In the genomic region with DNA sequence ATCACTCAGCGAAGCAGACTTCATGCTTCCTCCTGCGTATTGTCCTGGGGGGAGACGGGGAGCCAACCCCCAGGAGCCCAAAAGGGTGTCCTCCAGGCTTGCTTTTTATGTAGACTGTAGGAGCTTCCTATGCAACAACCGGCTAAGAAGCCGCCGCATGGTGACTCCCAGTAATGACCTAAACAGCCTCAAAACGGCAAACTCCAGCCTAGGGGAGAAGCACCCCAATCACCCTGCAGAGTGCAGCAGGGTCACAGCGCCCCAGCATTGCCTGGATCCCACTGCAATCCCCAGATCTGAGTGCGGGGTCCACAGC, we compare ENCODE assay signal across 9 cellular contexts. TPM values are rescaled to one million over a fixed set of nuclear protein-coding genes. Genes with fewer than 3 reads are reported as not detected.
A peak's percentile ranks its signal among the peaks of the same experiment; 100 is the strongest.
DNase-seq lines count a peak whose midpoint lies in the region; ATAC-seq lines count a peak whose summit lies in the region.
"Had no signal": no experiment of that assay in that cellular context is flagged by ENCODE, and none has a peak within 500 bp of the region (broad histone marks: within the 10 kb centered on the region; RNA-seq: fewer than 3 reads in every experiment).

No MANE protein-coding gene starts in this region.

- H3K4me1 ChIP-seq in GM23248 (ENCODE audit: insufficient read depth) (peaks cover 11% of the 10 kb centered on the region), iPS-18a (ENCODE audit: control insufficient read depth, low read depth, low read length) (peaks cover 23% of the 10 kb centered on the region), skeletal muscle satellite cell (ENCODE audit: control insufficient read depth, insufficient read depth, low read length) (peaks cover 19% of the 10 kb centered on the region)

- DNase-seq in GM23248: peak; percentile 17
- DNase-seq in T-helper 17 cell: no peak
- DNase-seq: activated effector memory CD4-positive, alpha-beta T cell treated with Interleukin-2 at 50 U/mL for 16 hours had no signal

- H3K27me3 ChIP-seq in GM23248 (replicated peaks; ENCODE audit: insufficient read depth) (0 out of 2 replicates have a peak, but pooled peaks cover 4% of the 10 kb centered on the region), iPS-18a (ENCODE audit: control insufficient read depth, insufficient read depth, low read length) (no peaks in the 10 kb centered on the region), skeletal muscle satellite cell (ENCODE audit: control insufficient read depth, insufficient read depth, low read length) (no peaks in the 10 kb centered on the region)

- H3K27me3 Mint-ChIP-seq in T-helper 17 cell: no peaks in the 10 kb centered on the region

- H3K4me2 ChIP-seq in GM23248 (ENCODE audit: unreplicated experiment) (peak overlapping the region; percentile 46), skeletal muscle satellite cell (ENCODE audit: low read length) (peak overlapping the region; percentile 53)

- H3K36me3 Mint-ChIP-seq in T-helper 17 cell (ENCODE audit: low read depth): no peaks in the 10 kb centered on the region

- peaks cover 16% of the 10 kb centered on the region for H3K4me1 Mint-ChIP-seq in T-helper 17 cell

- H3K4me3 Mint-ChIP-seq in T-helper 17 cell: peak overlapping the region; percentile 28

- H3K36me3 ChIP-seq in GM23248 (ENCODE audit: low read depth): no peaks in the 10 kb centered on the region
- H3K36me3 ChIP-seq in iPS-18a (ENCODE audit: control insufficient read depth, low read depth, low read length): no peaks in the 10 kb centered on the region
- no peaks in the 10 kb centered on the region for H3K36me3 ChIP-seq in skeletal muscle satellite cell (ENCODE audit: insufficient read depth, low read length)

- H3F3A ChIP-seq in GM23248 (ENCODE audit: insufficient read depth): no peaks in the 10 kb centered on the region

- H3K9me3 ChIP-seq in GM23248 (ENCODE audit: low read depth) (no peaks in the 10 kb centered on the region), T-helper 17 cell (ENCODE audit: control insufficient read depth, low read length, poor library complexity, severe bottlenecking) (no peaks in the 10 kb centered on the region), iPS-18a (ENCODE audit: control insufficient read depth, low read depth, low read length) (no peaks in the 10 kb centered on the region), skeletal muscle satellite cell (replicated peaks; ENCODE audit: low read length) (no peaks in the 10 kb centered on the region)

- no peak overlapping the region for H3K4me3 ChIP-seq in GM23248
- peak overlapping the region; percentile 54 for H3K4me3 ChIP-seq in iPS-18a (ENCODE audit: low read length)
- peak overlapping the region; percentile 19 for H3K4me3 ChIP-seq in skeletal muscle satellite cell (ENCODE audit: low read length)

- peak overlapping the region; percentile 72 for H3K27ac Mint-ChIP-seq in T-helper 17 cell

- in situ Hi-C loops in GM23248 (cut with MboI): no loop called here

- H3K79me2 ChIP-seq in GM23248 (ENCODE audit: insufficient read depth): no peaks in the 10 kb centered on the region

- H3K9me2 ChIP-seq in GM23248 (ENCODE audit: insufficient read depth): no peaks in the 10 kb centered on the region

- ATAC-seq in T-helper 17 cell (no peak), GM19397 (IDR thresholded peaks at IDR 0.05; ENCODE audit: unreplicated experiment) (no peak), HG03025 (IDR thresholded peaks at IDR 0.05; ENCODE audit: low FRiP score, unreplicated experiment) (no peak), esophagus mucosa (no peak), HG02642 (IDR thresholded peaks at IDR 0.05; ENCODE audit: poor library complexity, unreplicated experiment) (no peak)

- 82 to 86% methylated on average over 9 of the region's 9 CpGs for WGBS in GM23248 (ENCODE audit: low coverage in 1 of 2, low lambda C conversion rate in 2 of 2, missing lambda C conversion rate in 2 of 2), 2 experiments

- no peaks in the 10 kb centered on the region for H4K20me1 ChIP-seq in GM23248 (ENCODE audit: insufficient read depth)

- H3K27ac ChIP-seq in GM23248 (no peak overlapping the region), iPS-18a (ENCODE audit: low read length) (peak overlapping the region; percentile 51)

- no peak overlapping the region for H3K9ac ChIP-seq in GM23248
- peak overlapping the region; percentile 59 for H3K9ac ChIP-seq in iPS-18a (ENCODE audit: low read length)
- no peak overlapping the region for H3K9ac ChIP-seq in skeletal muscle satellite cell (ENCODE audit: low read depth, low read length)

- no peak overlapping the region for H2AFZ ChIP-seq in GM23248

RNA-seq across cellular contexts. Expression of gene PROSER2, which starts 52.0 kb away (rescaled TPM):
- total RNA-seq in GM23248 (2014; rRNA removed; shearing (Covaris generic)): 1.2 and 1.4 TPM in 2 replicates
- polyA plus RNA-seq in GM23248 (2016; fragmentation: Nextera tagmentation; extraction: Ambion mirVana): 0.65 and 0.80 TPM in 2 replicates
- 1 to 10 TPM; 3.2 to 5.1 TPM for total RNA-seq in T-helper 17 cell
- 3.0 and 3.9 TPM in 2 replicates for total RNA-seq in skeletal muscle satellite cell (2012; rRNA removed)
- total RNA-seq in esophagus mucosa: 10.1 TPM
